23 cellular contexts compared by ENCODE assay signal in the genomic region with DNA sequence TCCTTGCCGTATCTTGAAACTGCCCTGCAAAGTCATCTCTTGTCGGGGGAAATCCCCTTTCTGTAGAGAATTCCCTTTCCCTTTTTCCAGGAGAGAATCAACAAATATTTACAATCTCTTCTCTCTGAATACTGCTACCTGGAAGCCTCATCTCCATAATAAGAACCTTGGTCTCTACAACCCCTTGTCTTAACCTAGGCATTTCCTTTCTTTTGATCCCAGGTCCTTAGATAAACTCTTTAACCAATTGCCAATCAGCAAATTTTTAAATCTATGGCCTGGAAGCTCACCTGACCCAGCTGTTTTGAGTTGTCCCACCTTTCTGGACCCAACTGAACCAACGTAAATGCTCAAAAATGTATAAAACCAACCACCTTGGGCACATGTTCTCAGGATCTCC.
"Had no signal": no experiment of that assay in that cellular context is flagged by ENCODE, and none has a peak within 500 bp of the region (broad histone marks: within the 10 kb centered on the region; RNA-seq: fewer than 3 reads in every experiment).

No MANE protein-coding gene starts in this region.

- ATAC-seq: left cardiac atrium; sciatic nerve; stimulated activated naive B cell treated with anti-CD40 and anti-IgM and Interleukin-4, amounts not matched to agents 10 μg/mL and 1 μg/mL and 100 μg/mL, for 72 hours had no signal

- H3K27ac ChIP-seq: colonic mucosa, hepatocyte, left ventricle myocardium inferior, neutrophil, spleen, stomach had no signal

- H3K27me3 Mint-ChIP-seq: naive B cell; stimulated activated naive B cell treated with anti-CD40 and anti-IgM and Interleukin-4, amounts not matched to agents 10 μg/mL and 1 μg/mL and 100 μg/mL, for 72 hours; type B pancreatic cell had no signal

- H3K27ac Mint-ChIP-seq: nephron; stimulated activated naive B cell treated with anti-CD40 and anti-IgM and Interleukin-4, amounts not matched to agents 10 μg/mL and 1 μg/mL and 100 μg/mL, for 72 hours; type B pancreatic cell had no signal

- H3K9me3 ChIP-seq: colonic mucosa, left ventricle myocardium inferior, neutrophil, spleen, stomach had no signal

- H3K9me3 Mint-ChIP-seq: naive B cell; nephron; stimulated activated naive B cell treated with anti-CD40 and anti-IgM and Interleukin-4, amounts not matched to agents 10 μg/mL and 1 μg/mL and 100 μg/mL, for 72 hours; type B pancreatic cell had no signal

- H3K36me3 Mint-ChIP-seq: naive B cell, type B pancreatic cell had no signal

- H3K4me3 Mint-ChIP-seq: naive B cell; nephron; stimulated activated naive B cell treated with anti-CD40 and anti-IgM and Interleukin-4, amounts not matched to agents 10 μg/mL and 1 μg/mL and 100 μg/mL, for 72 hours; type B pancreatic cell had no signal

- H3K79me2 ChIP-seq: hepatocyte had no signal

- DNase-seq: colonic mucosa; dermis blood vessel endothelial cell; foreskin melanocyte; head of caudate nucleus; kidney; left cardiac atrium; left ventricle myocardium inferior; mesenchymal stem cell; naive B cell; posterior cingulate gyrus; spleen; stimulated activated CD4-positive, alpha-beta T cell treated with anti-CD3 and anti-CD28 coated beads, Interleukin-15, amount 100 ng/mL, for 24 hours; stimulated activated CD4-positive, alpha-beta T cell treated with anti-CD3 and anti-CD28 coated beads, Interleukin-1b, Interleukin-23, amount 100 ng/mL, for 48 hours; stimulated activated CD4-positive, alpha-beta T cell treated with anti-CD3 and anti-CD28 coated beads, Interleukin-4, amount 100 ng/mL, for 4 hours; stimulated activated naive B cell treated with anti-CD40 and anti-IgM and Interleukin-4, amounts not matched to agents 10 μg/mL and 1 μg/mL and 100 μg/mL, for 72 hours; stomach; substantia nigra had no signal

- H3K4me2 ChIP-seq: hepatocyte had no signal

- H3K36me3 ChIP-seq: colonic mucosa, left ventricle myocardium inferior, neutrophil, spleen, stomach had no signal

- H2AFZ ChIP-seq: hepatocyte had no signal

- H3K4me1 ChIP-seq: colonic mucosa, left ventricle myocardium inferior had no signal

- H3K27me3 ChIP-seq: colonic mucosa, hepatocyte, spleen, stomach had no signal

- H3K4me3 ChIP-seq: colonic mucosa, hepatocyte, left ventricle myocardium inferior, lung, spleen, stomach had no signal
